In genomic region chr2:27796991-27797752, GRCh38 we compare ENCODE assay signal across 13 cellular contexts. TPM values are rescaled to one million over a fixed set of nuclear protein-coding genes. Genes with fewer than 3 reads are reported as not detected.
DNase-seq lines count a peak whose midpoint lies in the region; ATAC-seq, FAIRE-seq and TF ChIP-seq lines count a peak whose summit lies in the region.
"Had no signal": no experiment of that assay in that cellular context is flagged by ENCODE, and none has a peak within 500 bp of the region (broad histone marks: within the 10 kb centered on the region; RNA-seq: fewer than 3 reads in every experiment).

No MANE protein-coding gene starts in this region.

- DNase-seq in A549 (ENCODE audit: low read depth in 1 of 2, low spot score in 1 of 2), result no peak
- peak; percentile 66 for DNase-seq in NOMO-1 treated with dmso at 0.1 percent for 144 hours (lab: John Stamatoyannopoulos, UW; ENCODE audit: unreplicated experiment)
- DNase-seq in fibroblast of mammary gland (ENCODE audit: low read depth), result peak; percentile 17
- DNase-seq in naive thymus-derived CD4-positive, alpha-beta T cell, result no peak
- DNase-seq in NCI-H446 (lab: John Stamatoyannopoulos, UW), result no peak
- no peak for DNase-seq in activated CD8-positive, alpha-beta memory T cell treated with anti-CD3 and anti-CD28 coated beads, Interleukin-2, amount 10 ng/mL, durations not matched to agents 7 days and 5 days
- DNase-seq in stimulated activated CD8-positive, alpha-beta memory T cell treated with anti-CD3 and anti-CD28 coated beads, Interleukin-4, amount 100 ng/mL, for 48 hours, result no peak
- DNase-seq in NCI-H510A treated with DMSO at 0.1 percent for 48 hours (lab: John Stamatoyannopoulos, UW), result no peak
- DNase-seq: activated CD8-positive, alpha-beta T cell treated with anti-CD3 and anti-CD28 coated beads for 36 hours; activated naive CD4-positive, alpha-beta T cell treated with anti-CD3 and anti-CD28 coated beads, Interleukin-2, amount 10 ng/mL, durations not matched to agents 7 days and 5 days; GOT3; NCI-H2029; substantia nigra had no signal

- H3K9me3 Mint-ChIP-seq in naive thymus-derived CD4-positive, alpha-beta T cell, result no peaks in the 10 kb centered on the region
- no peaks in the 10 kb centered on the region for H3K9me3 Mint-ChIP-seq in activated CD8-positive, alpha-beta memory T cell treated with anti-CD3 and anti-CD28 coated beads, Interleukin-2, amount 10 ng/mL, durations not matched to agents 7 days and 5 days (ENCODE audit: low read depth)
- H3K9me3 Mint-ChIP-seq: activated CD8-positive, alpha-beta T cell treated with anti-CD3 and anti-CD28 coated beads for 36 hours; activated naive CD4-positive, alpha-beta T cell treated with anti-CD3 and anti-CD28 coated beads, Interleukin-2, amount 10 ng/mL, durations not matched to agents 7 days and 5 days had no signal

- TF ChIP-seq CTCF in A549 (IDR thresholded peaks at IDR 0.05), result no peak
- TF ChIP-seq CTCF in fibroblast of mammary gland (conservative IDR thresholded peaks at IDR 0.05; ENCODE audit: control insufficient read depth, insufficient read depth, low read depth, low read length), result no peak

- H3K4me3 ChIP-seq in A549, result no peak overlapping the region
- no peak overlapping the region for H3K4me3 ChIP-seq in fibroblast of mammary gland (ENCODE audit: control insufficient read depth, low read depth, low read length)
- no peak overlapping the region for H3K4me3 ChIP-seq in naive thymus-derived CD4-positive, alpha-beta T cell (ENCODE audit: low read length)

- no peak overlapping the region for H3K4me3 Mint-ChIP-seq in naive thymus-derived CD4-positive, alpha-beta T cell
- no peak overlapping the region for H3K4me3 Mint-ChIP-seq in activated CD8-positive, alpha-beta memory T cell treated with anti-CD3 and anti-CD28 coated beads, Interleukin-2, amount 10 ng/mL, durations not matched to agents 7 days and 5 days
- H3K4me3 Mint-ChIP-seq: activated CD8-positive, alpha-beta T cell treated with anti-CD3 and anti-CD28 coated beads for 36 hours; activated naive CD4-positive, alpha-beta T cell treated with anti-CD3 and anti-CD28 coated beads, Interleukin-2, amount 10 ng/mL, durations not matched to agents 7 days and 5 days had no signal

- H3K27ac Mint-ChIP-seq in naive thymus-derived CD4-positive, alpha-beta T cell, result no peak overlapping the region
- no peak overlapping the region for H3K27ac Mint-ChIP-seq in activated CD8-positive, alpha-beta memory T cell treated with anti-CD3 and anti-CD28 coated beads, Interleukin-2, amount 10 ng/mL, durations not matched to agents 7 days and 5 days
- H3K27ac Mint-ChIP-seq: activated CD8-positive, alpha-beta T cell treated with anti-CD3 and anti-CD28 coated beads for 36 hours; activated naive CD4-positive, alpha-beta T cell treated with anti-CD3 and anti-CD28 coated beads, Interleukin-2, amount 10 ng/mL, durations not matched to agents 7 days and 5 days had no signal

- H3K36me3 ChIP-seq in naive thymus-derived CD4-positive, alpha-beta T cell (ENCODE audit: control insufficient read depth in 2 of 3, insufficient read depth in 3 of 3, low read length in 3 of 3), result no peaks in the 10 kb centered on the region

- CTCF ChIA-PET in A549 (lab: Yijun Ruan, JAX), result interaction anchor here (0.5 to 3.8 kb wide), 11 partner anchors 9 to 600 kb away, joined by 3 to 18 read pairs (median 4); no protein-coding TSS in a partner anchor
- CTCF ChIA-PET in naive thymus-derived CD4-positive, alpha-beta T cell (lab: Charles Lee), result interaction anchor here (1.1 kb wide), 1 partner anchor 600 kb away, joined by 3 read pairs; no protein-coding TSS in a partner anchor
- CTCF ChIA-PET in activated CD8-positive, alpha-beta memory T cell treated with anti-CD3 and anti-CD28 coated beads, Interleukin-2, amount 10 ng/mL, durations not matched to agents 7 days and 5 days (lab: Charles Lee), result no interaction called here

- peaks cover 67% of the 10 kb centered on the region for H3K4me1 ChIP-seq in A549
- no peaks in the 10 kb centered on the region for H3K4me1 ChIP-seq in naive thymus-derived CD4-positive, alpha-beta T cell (ENCODE audit: control insufficient read depth in 2 of 2, insufficient read depth in 2 of 2, low read length in 2 of 2)

- intact Hi-C loops in naive thymus-derived CD4-positive, alpha-beta T cell (cut with micrococcal nuclease), result no loop called here

- WGBS in A549 (ENCODE audit: missing lambda C conversion rate), result 96% methylated on average over 9 of the region's 9 CpGs

- H3K9me3 ChIP-seq in A549, result no peaks in the 10 kb centered on the region
- H3K9me3 ChIP-seq in naive thymus-derived CD4-positive, alpha-beta T cell (ENCODE audit: control insufficient read depth in 2 of 3, low read length in 3 of 3), result no peaks in the 10 kb centered on the region

- H3K36me3 Mint-ChIP-seq in naive thymus-derived CD4-positive, alpha-beta T cell, result peaks cover 0 to 33% (median 5%) of the 10 kb centered on the region in 5 donors
- peaks cover 3% of the 10 kb centered on the region for H3K36me3 Mint-ChIP-seq in activated CD8-positive, alpha-beta memory T cell treated with anti-CD3 and anti-CD28 coated beads, Interleukin-2, amount 10 ng/mL, durations not matched to agents 7 days and 5 days
- H3K36me3 Mint-ChIP-seq: activated naive CD4-positive, alpha-beta T cell treated with anti-CD3 and anti-CD28 coated beads, Interleukin-2, amount 10 ng/mL, durations not matched to agents 7 days and 5 days had no signal

- TF ChIP-seq EP300 in A549 (IDR thresholded peaks at IDR 0.05), result no peak

- TF ChIP-seq POLR2A in A549 (IDR thresholded peaks at IDR 0.05; ENCODE audit: low read length), result no peak

- no peak for FAIRE-seq in A549 (lab: Jason Lieb, UNC)

- no peak for TF ChIP-seq RAD21 in A549 (conservative IDR thresholded peaks at IDR 0.05 in 1 of 2, IDR thresholded peaks at IDR 0.05 in 1 of 2)

- no peak overlapping the region; the same call in 2 of the 3 replicates for H3K4me2 ChIP-seq in A549

- no peaks in the 10 kb centered on the region for H3K27me3 ChIP-seq in naive thymus-derived CD4-positive, alpha-beta T cell (ENCODE audit: control insufficient read depth in 2 of 2, insufficient read depth in 2 of 2, low read length in 2 of 2)

- ATAC-seq in A549, result no peak
- ATAC-seq in naive thymus-derived CD4-positive, alpha-beta T cell, result peak; percentile 27
- ATAC-seq in activated CD8-positive, alpha-beta memory T cell treated with anti-CD3 and anti-CD28 coated beads, Interleukin-2, amount 10 ng/mL, durations not matched to agents 7 days and 5 days, result no peak
- ATAC-seq: activated CD8-positive, alpha-beta T cell treated with anti-CD3 and anti-CD28 coated beads for 36 hours had no signal

- H3K4me1 Mint-ChIP-seq in naive thymus-derived CD4-positive, alpha-beta T cell, result peaks cover 0 to 10% (median 0%) of the 10 kb centered on the region in 7 donors
- peaks cover 5% of the 10 kb centered on the region for H3K4me1 Mint-ChIP-seq in activated CD8-positive, alpha-beta memory T cell treated with anti-CD3 and anti-CD28 coated beads, Interleukin-2, amount 10 ng/mL, durations not matched to agents 7 days and 5 days
- H3K4me1 Mint-ChIP-seq: activated naive CD4-positive, alpha-beta T cell treated with anti-CD3 and anti-CD28 coated beads, Interleukin-2, amount 10 ng/mL, durations not matched to agents 7 days and 5 days had no signal

- H3K27me3 Mint-ChIP-seq in naive thymus-derived CD4-positive, alpha-beta T cell, result no peaks in the 10 kb centered on the region
- no peaks in the 10 kb centered on the region for H3K27me3 Mint-ChIP-seq in activated CD8-positive, alpha-beta memory T cell treated with anti-CD3 and anti-CD28 coated beads, Interleukin-2, amount 10 ng/mL, durations not matched to agents 7 days and 5 days
- H3K27me3 Mint-ChIP-seq: activated CD8-positive, alpha-beta T cell treated with anti-CD3 and anti-CD28 coated beads for 36 hours; activated naive CD4-positive, alpha-beta T cell treated with anti-CD3 and anti-CD28 coated beads, Interleukin-2, amount 10 ng/mL, durations not matched to agents 7 days and 5 days had no signal

- POLR2A ChIA-PET in A549 (lab: Yijun Ruan, JAX), result no interaction called here
- POLR2A ChIA-PET in naive thymus-derived CD4-positive, alpha-beta T cell (lab: Charles Lee), result no interaction called here

- H3K27ac ChIP-seq in A549, result peak overlapping the region; percentile 89 to 97
- H3K27ac ChIP-seq in naive thymus-derived CD4-positive, alpha-beta T cell (ENCODE audit: low read depth, low read length), result no peak overlapping the region

TF ChIP-seq in A549, 52 proteins besides CTCF, POLR2A, EP300 and RAD21:
- TF ChIP-seq EHF (CRISPR knock-in tag; IDR thresholded peaks at IDR 0.05), result no peak
- no peak for TF ChIP-seq GATA3 (IDR thresholded peaks at IDR 0.05; ENCODE audit: borderline replicate concordance)
- TF ChIP-seq HOXB13 (CRISPR knock-in tag; IDR thresholded peaks at IDR 0.05; ENCODE audit: low read depth), result no peak
- peak; percentile 49 to 83; a peak in 3 of 4 replicates for TF ChIP-seq CEBPB (IDR thresholded peaks at IDR 0.05)
- no peak for TF ChIP-seq SREBF2 (IDR thresholded peaks at IDR 0.05)
- no peak for TF ChIP-seq TP53 (CRISPR knock-in tag; IDR thresholded peaks at IDR 0.05)

RNA-seq across cellular contexts. Expression of gene MRPL33, which starts 25.7 kb away (rescaled TPM):
- polyA plus RNA-seq in A549 (2011; rRNA removed) (171 and 287 TPM in 2 replicates), A549 (2017; fragmentation: RNase III; extraction: RNeasy Plus Mini Kit Qiagen cat#74134 plus additional on column Dnase treatment) (492 to 595 TPM (median 497 TPM) in 3 replicates)
- 89.0 and 108 TPM in 2 replicates for polyA plus RNA-seq in A549 (2012; cell fraction: cytosol; rRNA removed)
- polyA plus RNA-seq in A549 (2012; cell fraction: nucleus; rRNA removed), result 16.2 and 28.5 TPM in 2 replicates
- polyA minus RNA-seq in A549 (2011; rRNA and poly(A)+ RNA removed), result 11.8 and 17.2 TPM in 2 replicates
- total RNA-seq in naive thymus-derived CD4-positive, alpha-beta T cell, result 10 to 100 TPM; 27.3 to 39.4 (median 35.1) TPM
- 100 to 1,000 TPM; 201 to 233 TPM for polyA plus RNA-seq in naive thymus-derived CD4-positive, alpha-beta T cell
- total RNA-seq in activated CD8-positive, alpha-beta memory T cell treated with anti-CD3 and anti-CD28 coated beads, Interleukin-2, amount 10 ng/mL, durations not matched to agents 7 days and 5 days, result 10 to 100 TPM; 49.0 to 62.0 TPM

Comparison
In these comparisons a context has a peak if more than half of its experiments do, and no peak if none do; other contexts are left out.
1. DNase-seq: peak in NOMO-1 treated with dmso at 0.1 percent for 144 hours (single experiment) and fibroblast of mammary gland (single experiment); none in A549 (0 of 2), naive thymus-derived CD4-positive, alpha-beta T cell (0 of 9), NCI-H446 (0 of 2), activated CD8-positive, alpha-beta memory T cell treated with anti-CD3 and anti-CD28 coated beads, Interleukin-2, amount 10 ng/mL, durations not matched to agents 7 days and 5 days (single experiment), stimulated activated CD8-positive, alpha-beta memory T cell treated with anti-CD3 and anti-CD28 coated beads, Interleukin-4, amount 100 ng/mL, for 48 hours (single experiment) and NCI-H510A treated with DMSO at 0.1 percent for 48 hours (single experiment).